In the genomic region with DNA sequence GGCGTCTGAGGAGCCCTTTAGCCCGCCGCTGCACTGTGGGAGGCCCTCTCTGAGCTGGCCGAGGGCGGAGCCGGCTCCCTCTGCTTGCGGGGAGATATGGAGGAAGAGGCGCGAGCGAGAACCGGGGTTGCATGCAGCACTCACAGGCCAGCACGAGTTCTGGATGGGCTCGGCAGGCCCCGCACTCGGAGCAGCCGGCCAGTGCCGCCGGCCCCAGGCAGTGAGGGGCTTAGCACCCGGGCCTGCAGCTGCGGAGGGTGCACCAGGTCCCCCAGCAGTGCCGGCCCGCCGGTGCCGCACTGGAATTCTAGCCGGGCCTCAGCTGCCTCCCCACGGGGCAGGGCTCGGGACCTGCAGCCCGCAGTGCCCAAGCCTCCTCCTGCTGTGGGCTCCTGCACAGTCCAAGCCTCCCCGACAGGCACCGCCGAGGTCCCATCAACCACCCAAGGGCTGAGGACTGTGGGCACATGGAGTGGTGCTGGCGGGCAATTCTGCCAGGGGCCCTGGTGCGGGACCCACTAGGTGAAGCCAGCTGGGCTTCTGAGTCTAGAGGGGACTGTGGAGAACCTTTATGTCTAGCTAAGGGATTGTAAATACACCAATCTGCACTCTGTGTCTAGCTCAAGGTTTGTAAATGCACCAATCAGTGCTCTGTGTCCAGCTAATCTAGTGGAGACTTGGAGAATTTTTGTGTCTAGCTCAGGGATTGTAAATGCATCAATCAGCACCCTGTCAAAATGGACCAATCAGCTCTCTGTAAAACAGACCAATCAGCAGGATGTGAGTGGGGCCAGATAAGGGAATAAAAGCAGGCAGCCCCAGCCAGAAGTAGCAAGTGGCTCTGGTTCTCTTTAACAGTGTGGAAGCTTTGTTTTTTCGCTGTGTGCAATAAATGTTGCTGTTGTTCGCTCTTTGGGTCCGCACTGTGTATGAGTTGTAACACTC, we compare ENCODE assay signal across 14 cellular contexts.
A peak's percentile ranks its signal among the peaks of the same experiment; 100 is the strongest.
DNase-seq lines count a peak whose midpoint lies in the region; ATAC-seq, FAIRE-seq and TF ChIP-seq lines count a peak whose summit lies in the region.
"Had no signal": no experiment of that assay in that cellular context is flagged by ENCODE, and none has a peak within 500 bp of the region (broad histone marks: within the 10 kb centered on the region; RNA-seq: fewer than 3 reads in every experiment).

No MANE protein-coding gene starts in this region.

- no peak for ATAC-seq in activated CD8-positive, alpha-beta memory T cell treated with anti-CD3 and anti-CD28 coated beads, Interleukin-2, amount 10 ng/mL, durations not matched to agents 7 days and 5 days
- ATAC-seq in K562 (peak; percentile 56), GM19452 (IDR thresholded peaks at IDR 0.05; ENCODE audit: unreplicated experiment) (no peak)
- ATAC-seq: HepG2 had no signal

- CTCF ChIA-PET in activated CD8-positive, alpha-beta memory T cell treated with anti-CD3 and anti-CD28 coated beads, Interleukin-2, amount 10 ng/mL, durations not matched to agents 7 days and 5 days (lab: Charles Lee): no interaction called here
- CTCF ChIA-PET in K562 (lab: Yijun Ruan, JAX; ENCODE audit: low intra/inter-chr PET ratio): no interaction called here

- H3K4me3 ChIP-seq in H7 (ENCODE audit: insufficient read depth, low read depth, low read length) (no peak overlapping the region), K562 (no peak overlapping the region), rectal smooth muscle tissue (ENCODE audit: low read length) (peak overlapping the region; percentile 5)
- H3K4me3 ChIP-seq: GM23248 had no signal

- no peak overlapping the region for H2AFZ ChIP-seq in K562 (ENCODE audit: low read depth, low read length)
- H2AFZ ChIP-seq: GM23248 had no signal

- no peak for TF ChIP-seq POLR2A in K562 (conservative IDR thresholded peaks at IDR 0.05)

- H3K4me3 Mint-ChIP-seq in activated CD8-positive, alpha-beta memory T cell treated with anti-CD3 and anti-CD28 coated beads, Interleukin-2, amount 10 ng/mL, durations not matched to agents 7 days and 5 days: no peak overlapping the region
- H3K4me3 Mint-ChIP-seq: CD4-positive, CD25-positive, alpha-beta regulatory T cell had no signal

- H4K20me1 ChIP-seq in K562 (replicated peaks; ENCODE audit: control insufficient read depth, insufficient read depth, low read length): no peaks in the 10 kb centered on the region

- no peak for TF ChIP-seq RAD21 in K562 (CRISPR knock-in tag; conservative IDR thresholded peaks at IDR 0.05 in 1 of 2, IDR thresholded peaks at IDR 0.05 in 1 of 2)

- no peak overlapping the region for H3K27ac Mint-ChIP-seq in activated CD8-positive, alpha-beta memory T cell treated with anti-CD3 and anti-CD28 coated beads, Interleukin-2, amount 10 ng/mL, durations not matched to agents 7 days and 5 days

- intact Hi-C loops in K562 (cut with micrococcal nuclease): no loop called here

- H3K4me1 ChIP-seq in K562 (replicated peaks in 1 of 2; ENCODE audit: control insufficient read depth in 2 of 2, insufficient read depth in 2 of 2, low read length in 2 of 2) (peaks cover 11 to 15% of the 10 kb centered on the region in 2 experiments), rectal smooth muscle tissue (ENCODE audit: control insufficient read depth, insufficient read depth, low read length) (peaks cover 10% of the 10 kb centered on the region)

- no peak for FAIRE-seq in K562 (lab: Jason Lieb, UNC)
- FAIRE-seq: GM18507, H54, HepG2 had no signal

- TF ChIP-seq EP300 in K562 (IDR thresholded peaks at IDR 0.05; ENCODE audit: low read length): no peak

- no peaks in the 10 kb centered on the region for H3K9me3 ChIP-seq in K562 (replicated peaks; ENCODE audit: control insufficient read depth, insufficient read depth, low read depth, low read length)

- H3K36me3 ChIP-seq in H7 (replicated peaks; ENCODE audit: control insufficient read depth, insufficient read depth, low read length) (no peaks in the 10 kb centered on the region), K562 (ENCODE audit: control insufficient read depth, insufficient read depth, low read length) (no peaks in the 10 kb centered on the region), rectal smooth muscle tissue (ENCODE audit: control insufficient read depth, insufficient read depth, low read length) (no peaks in the 10 kb centered on the region)

- no peaks in the 10 kb centered on the region for H3K79me2 ChIP-seq in K562 (ENCODE audit: control insufficient read depth, insufficient read depth, low read length)

- H3K9me3 Mint-ChIP-seq in activated CD8-positive, alpha-beta memory T cell treated with anti-CD3 and anti-CD28 coated beads, Interleukin-2, amount 10 ng/mL, durations not matched to agents 7 days and 5 days (ENCODE audit: low read depth): no peaks in the 10 kb centered on the region
- H3K9me3 Mint-ChIP-seq: CD4-positive, CD25-positive, alpha-beta regulatory T cell had no signal

- no peak overlapping the region for H3K4me2 ChIP-seq in K562 (ENCODE audit: insufficient read depth, low read length)

- H3K9me1 ChIP-seq in K562 (ENCODE audit: control insufficient read depth, insufficient read depth, low read length): no peaks in the 10 kb centered on the region

- H3K27ac ChIP-seq in K562 (ENCODE audit: extremely low read depth, low read depth, low read length) (no peak overlapping the region), rectal smooth muscle tissue (ENCODE audit: low read depth, low read length) (no peak overlapping the region)
- H3K27ac ChIP-seq: 22Rv1, GM23248 had no signal

- TF ChIP-seq CTCF in K562 (IDR thresholded peaks at IDR 0.05 in 2 of 3, conservative IDR thresholded peaks at IDR 0.05 in 1 of 3; ENCODE audit: insufficient read depth in 2 of 3, low read depth in 1 of 3, low read length in 3 of 3): no peak

- 88% methylated on average over 32 of the region's 36 CpGs for WGBS in K562 (ENCODE audit: insufficient coverage, low coverage, missing lambda C conversion rate)

- in situ Hi-C loops in K562 (cut with MboI): no loop called here

- H3K4me1 Mint-ChIP-seq in activated CD8-positive, alpha-beta memory T cell treated with anti-CD3 and anti-CD28 coated beads, Interleukin-2, amount 10 ng/mL, durations not matched to agents 7 days and 5 days: peaks cover 4% of the 10 kb centered on the region

- H3K27me3 Mint-ChIP-seq in activated CD8-positive, alpha-beta memory T cell treated with anti-CD3 and anti-CD28 coated beads, Interleukin-2, amount 10 ng/mL, durations not matched to agents 7 days and 5 days: peaks cover 4% of the 10 kb centered on the region

- no peaks in the 10 kb centered on the region for H3K36me3 Mint-ChIP-seq in activated CD8-positive, alpha-beta memory T cell treated with anti-CD3 and anti-CD28 coated beads, Interleukin-2, amount 10 ng/mL, durations not matched to agents 7 days and 5 days
- H3K36me3 Mint-ChIP-seq: CD4-positive, CD25-positive, alpha-beta regulatory T cell had no signal

- POLR2A ChIA-PET in K562 (lab: Yijun Ruan, JAX): interaction anchor here (0.6 kb wide), 1 partner anchor 21 kb away, joined by 3 read pairs; no protein-coding TSS in a partner anchor

- peak; percentile 53 for DNase-seq in activated CD8-positive, alpha-beta memory T cell treated with anti-CD3 and anti-CD28 coated beads for 24 hours
- no peak for DNase-seq in activated CD8-positive, alpha-beta memory T cell treated with anti-CD3 and anti-CD28 coated beads, Interleukin-2, amount 10 ng/mL, durations not matched to agents 7 days and 5 days
- DNase-seq in H7 (peak; percentile 37), K562 (ENCODE audit: extremely low read depth in 1 of 4, low spot score in 3 of 4) (no peak), occipital lobe (lab: John Stamatoyannopoulos, UW) (no peak)
- no peak for DNase-seq in activated CD4-positive, CD25-positive, alpha-beta regulatory T cell treated with anti-CD3 and anti-CD28 coated beads, Interleukin-2, amount 50 U/mL, for 72 hours
- DNase-seq: CD4-positive, CD25-positive, alpha-beta regulatory T cell had no signal

- BruUV-seq in K562 (replicated peaks; lab: Mats Ljungman, UMichigan): no TSS peak

- H3K9ac ChIP-seq in K562 (ENCODE audit: insufficient read depth in 1 of 2, low read depth in 2 of 2, low read length in 2 of 2): no peak overlapping the region
- no peak overlapping the region for H3K9ac ChIP-seq in rectal smooth muscle tissue (ENCODE audit: low read length)
- H3K9ac ChIP-seq: GM23248 had no signal

- H3K27me3 ChIP-seq in H7 (ENCODE audit: control insufficient read depth, insufficient read depth, low read length) (no peaks in the 10 kb centered on the region), K562 (ENCODE audit: control insufficient read depth in 2 of 2, insufficient read depth in 2 of 2, low read length in 2 of 2) (no peaks in the 10 kb centered on the region), rectal smooth muscle tissue (ENCODE audit: control insufficient read depth, insufficient read depth, low read length) (no peaks in the 10 kb centered on the region)

TF ChIP-seq in K562, 482 proteins besides CTCF, POLR2A, EP300 and RAD21 (continues in another document):
- TF ChIP-seq NFYB (IDR thresholded peaks at IDR 0.05; ENCODE audit: extremely low read depth, insufficient read length): peak; percentile 72
- TF ChIP-seq, protein P1, sequence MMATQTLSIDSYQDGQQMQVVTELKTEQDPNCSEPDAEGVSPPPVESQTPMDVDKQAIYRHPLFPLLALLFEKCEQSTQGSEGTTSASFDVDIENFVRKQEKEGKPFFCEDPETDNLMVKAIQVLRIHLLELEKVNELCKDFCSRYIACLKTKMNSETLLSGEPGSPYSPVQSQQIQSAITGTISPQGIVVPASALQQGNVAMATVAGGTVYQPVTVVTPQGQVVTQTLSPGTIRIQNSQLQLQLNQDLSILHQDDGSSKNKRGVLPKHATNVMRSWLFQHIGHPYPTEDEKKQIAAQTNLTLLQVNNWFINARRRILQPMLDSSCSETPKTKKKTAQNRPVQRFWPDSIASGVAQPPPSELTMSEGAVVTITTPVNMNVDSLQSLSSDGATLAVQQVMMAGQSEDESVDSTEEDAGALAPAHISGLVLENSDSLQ (IDR thresholded peaks at IDR 0.05): peak; percentile 86

Comparison
In these comparisons a context has a peak if more than half of its experiments do, and no peak if none do; other contexts are left out.
1. DNase-seq: peak in activated CD8-positive, alpha-beta memory T cell treated with anti-CD3 and anti-CD28 coated beads for 24 hours (single experiment) and H7 (single experiment); none in activated CD8-positive, alpha-beta memory T cell treated with anti-CD3 and anti-CD28 coated beads, Interleukin-2, amount 10 ng/mL, durations not matched to agents 7 days and 5 days (single experiment), K562 (0 of 4), activated CD4-positive, CD25-positive, alpha-beta regulatory T cell treated with anti-CD3 and anti-CD28 coated beads, Interleukin-2, amount 50 U/mL, for 72 hours (single experiment) and occipital lobe (single experiment).